In genomic region chr14:70871001-70871400, GRCh38 we compare ENCODE assay signal across 1 cellular context.
TF ChIP-seq lines count a peak whose summit lies in the region.

No MANE protein-coding gene starts in this region.

TF ChIP-seq in HepG2, 621 proteins besides CTCF, POLR2A, EP300 and RAD21:
- TF ChIP-seq KLF9 (CRISPR knock-in tag; IDR thresholded peaks at IDR 0.05; ENCODE audit: low read depth) (no peak), ZNF616 (CRISPR knock-in tag; IDR thresholded peaks at IDR 0.05; ENCODE audit: low read depth) (peak; percentile 99), ZNF724P (CRISPR knock-in tag; IDR thresholded peaks at IDR 0.05; ENCODE audit: borderline replicate concordance) (no peak)
